ENCODE assay signal across 31 cellular contexts in the genomic region with DNA sequence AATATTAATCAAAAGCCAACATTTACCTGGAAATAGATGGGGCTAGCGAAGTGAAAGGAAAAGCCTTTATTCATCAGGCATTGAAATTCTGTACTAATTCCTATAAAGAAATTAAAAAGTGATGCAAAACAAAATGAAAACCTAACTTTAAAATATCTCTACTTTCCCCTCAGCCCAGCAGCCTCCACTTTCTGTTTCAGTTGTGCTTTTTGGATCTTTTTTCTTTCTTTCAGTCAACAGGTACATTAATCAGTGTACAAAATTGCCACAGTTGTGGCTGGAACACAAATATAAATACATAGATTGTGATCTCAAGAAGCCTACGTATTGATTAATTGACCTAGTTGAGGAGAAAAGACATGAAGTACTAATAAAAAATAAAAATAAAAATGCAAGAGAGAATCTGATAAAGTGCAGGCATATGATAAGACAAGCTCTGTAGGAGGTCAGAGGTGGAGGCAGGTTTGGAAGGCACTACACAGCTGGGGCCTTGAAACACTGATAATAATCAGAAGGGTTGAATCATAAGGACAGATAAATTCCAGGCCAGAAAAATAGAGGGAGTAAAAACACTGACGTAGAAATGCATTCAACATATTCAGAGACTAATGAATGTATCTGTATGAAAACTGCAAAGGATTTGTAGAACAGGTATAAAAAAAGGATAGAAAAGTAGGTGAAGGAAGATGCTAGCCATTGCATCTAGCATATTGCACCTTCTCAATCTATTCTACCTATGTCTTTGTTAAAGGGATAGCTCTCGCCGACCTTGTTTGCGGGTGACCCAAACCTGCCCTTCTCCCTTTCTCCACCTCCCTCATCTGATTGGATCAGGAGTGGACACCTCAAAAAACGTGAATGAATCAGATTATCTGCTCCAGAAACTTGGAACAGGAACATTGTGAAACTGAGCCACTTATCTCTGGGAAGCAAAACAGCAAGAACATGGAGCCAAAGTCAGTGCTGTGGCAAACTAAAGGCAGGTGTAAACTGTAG.
DNase-seq lines count a peak whose midpoint lies in the region; ATAC-seq, FAIRE-seq and TF ChIP-seq lines count a peak whose summit lies in the region.
"Had no signal": no experiment of that assay in that cellular context is flagged by ENCODE, and none has a peak within 500 bp of the region (broad histone marks: within the 10 kb centered on the region; RNA-seq: fewer than 3 reads in every experiment).

No MANE protein-coding gene starts in this region.

- H3K79me2 ChIP-seq in HepG2 (ENCODE audit: insufficient read depth, low read length), result no peaks in the 10 kb centered on the region

- H3K36me3 Mint-ChIP-seq in mesothelial cell of epicardium, result peaks cover 3% of the 10 kb centered on the region
- H3K36me3 Mint-ChIP-seq: CD4-positive, alpha-beta memory T cell; T-cell had no signal

- peaks cover 17% of the 10 kb centered on the region for H3K4me1 Mint-ChIP-seq in mesothelial cell of epicardium
- H3K4me1 Mint-ChIP-seq: CD4-positive, alpha-beta memory T cell; T-cell had no signal

- TF ChIP-seq CTCF in mesothelial cell of epicardium (IDR thresholded peaks at IDR 0.05; ENCODE audit: unreplicated experiment), result no peak
- no peak for TF ChIP-seq CTCF in HepG2 (CRISPR knock-in tag; IDR thresholded peaks at IDR 0.05)

- WGBS in HepG2 (ENCODE audit: low lambda C conversion rate), result 35% methylated on average over 7 of the region's 7 CpGs

- no peaks in the 10 kb centered on the region for H3K36me3 ChIP-seq in HepG2 (replicated peaks in 1 of 2; ENCODE audit: control insufficient read depth in 1 of 2, insufficient read depth in 2 of 2, low read length in 2 of 2)
- H3K36me3 ChIP-seq: HAP-1, Peyer's patch had no signal

- H3K9me3 Mint-ChIP-seq in mesothelial cell of epicardium, result peaks cover 21% of the 10 kb centered on the region

- no peak for TF ChIP-seq RAD21 in HepG2 (CRISPR knock-in tag; IDR thresholded peaks at IDR 0.05)

- H3K9ac ChIP-seq in HepG2 (ENCODE audit: insufficient read depth, low read depth, low read length), result no peak overlapping the region
- H3K9ac ChIP-seq: GM23248 had no signal

- no peaks in the 10 kb centered on the region for H3K27me3 Mint-ChIP-seq in mesothelial cell of epicardium (ENCODE audit: low read depth)
- H3K27me3 Mint-ChIP-seq: CD4-positive, alpha-beta memory T cell; T-cell had no signal

- no peak overlapping the region for H3K4me2 ChIP-seq in HepG2 (ENCODE audit: low read depth, low read length)
- H3K4me2 ChIP-seq: A549 had no signal

- FAIRE-seq in HepG2 (lab: Jason Lieb, UNC), result no peak
- FAIRE-seq: A549, GM12891, GM19239 had no signal

- TF ChIP-seq EP300 in HepG2 (IDR thresholded peaks at IDR 0.05; ENCODE audit: low read depth in 2 of 2, low read length in 2 of 2), result no peak
- TF ChIP-seq EP300 in HepG2 (CRISPR knock-in tag; IDR thresholded peaks at IDR 0.05; ENCODE audit: borderline replicate concordance), result no peak

- no peaks in the 10 kb centered on the region for H3K27me3 ChIP-seq in HepG2 (ENCODE audit: control insufficient read depth in 1 of 2, insufficient read depth in 2 of 2, low read length in 2 of 2)
- H3K27me3 ChIP-seq: Peyer's patch had no signal

- H3K27ac Mint-ChIP-seq in mesothelial cell of epicardium, result peak overlapping the region; percentile 85
- H3K27ac Mint-ChIP-seq: CD4-positive, alpha-beta memory T cell; T-cell had no signal

- POLR2A ChIA-PET in HepG2 (lab: Yijun Ruan, JAX), result no interaction called here

- no peaks in the 10 kb centered on the region for H3K4me1 ChIP-seq in HepG2 (ENCODE audit: insufficient read depth, low read length)
- H3K4me1 ChIP-seq: A549, Caco-2, HAP-1, Peyer's patch had no signal

- intact Hi-C loops in HepG2 (cut with micrococcal nuclease; ENCODE audit: unreplicated experiment), result no loop called here

- no peak overlapping the region for H3K27ac ChIP-seq in HepG2 (ENCODE audit: extremely low read length, insufficient read depth, low read length)
- H3K27ac ChIP-seq: A549, GM23248, Peyer's patch had no signal

- TF ChIP-seq POLR2A in HepG2 (IDR thresholded peaks at IDR 0.05; ENCODE audit: insufficient read depth in 1 of 2, low read depth in 2 of 2, low read length in 2 of 2), result no peak

- no peaks in the 10 kb centered on the region for H4K20me1 ChIP-seq in HepG2 (ENCODE audit: insufficient read depth, low read length)

- in situ Hi-C loops in HepG2 (cut with HindIII; ENCODE audit: extremely low pct_ligation_motif_present, low pct_unique_long_range_greater_than_20kb), result no loop called here

- no peak overlapping the region for H2AFZ ChIP-seq in HepG2 (ENCODE audit: low read length)
- H2AFZ ChIP-seq: GM23248 had no signal

- H3K9me3 ChIP-seq in HepG2 (ENCODE audit: low read length), result peaks cover 50% of the 10 kb centered on the region
- H3K9me3 ChIP-seq: A549, Caco-2, HAP-1, Peyer's patch had no signal

- H3K4me3 ChIP-seq in HepG2 (replicated peaks in 1 of 3; ENCODE audit: insufficient read depth in 1 of 3, low read depth in 2 of 3, low read length in 3 of 3), result no peak overlapping the region
- H3K4me3 ChIP-seq: A549, GM23248, HAP-1, Peyer's patch had no signal

- BruUV-seq in HepG2 (replicated peaks; lab: Mats Ljungman, UMichigan), result no TSS peak

- CTCF ChIA-PET in HepG2 (lab: Yijun Ruan, JAX; ENCODE audit: low intra/inter-chr PET ratio, low total read pairs), result no interaction called here

- ATAC-seq in GM21360 (IDR thresholded peaks at IDR 0.05; ENCODE audit: unreplicated experiment) (peak; percentile 51), SK-N-SH treated with all-trans-retinoic acid at 6 μM for 48 hours (peak; percentile 39; the same call in 1 of the 3 replicates), HepG2 (no peak)
- ATAC-seq: A549, T-cell had no signal

- peak; percentile 5 for DNase-seq in M059J (ENCODE audit: low read depth)
- DNase-seq in mesothelial cell of epicardium (ENCODE audit: low spot score in 2 of 2, unreplicated experiment in 2 of 2), result no peak
- DNase-seq in DMS 273 (lab: John Stamatoyannopoulos, UW; ENCODE audit: unreplicated experiment), result no peak
- no peak for DNase-seq in HepG2 (ENCODE audit: low spot score)
- DNase-seq in activated CD8-positive, alpha-beta memory T cell treated with anti-CD3 and anti-CD28 coated beads, Interleukin-2, amount 50 U/mL, for 4 hours, result no peak
- DNase-seq: C1 segment of cervical spinal cord; Caco-2; CD4-positive, alpha-beta memory T cell; DMS 273 treated with DMSO at 0.1 percent for 48 hours; DMS79; EL; GDM1; GM23248; MV-4-11; NCI-H1105; NCI-H146; NCI-H1930; NCI-H2107; NCI-H446; NCI-H524 treated with DMSO at 0.1 percent for 48 hours; NCI-H82; OCI-M1; Peyer's patch; SIG-M5; T-cell had no signal

- no peak overlapping the region for H3K4me3 Mint-ChIP-seq in mesothelial cell of epicardium
- H3K4me3 Mint-ChIP-seq: CD4-positive, alpha-beta memory T cell; T-cell had no signal

TF ChIP-seq in SK-N-SH treated with all-trans-retinoic acid at 6 μM for 48 hours, 23 proteins besides CTCF, POLR2A, EP300 and RAD21:
- no peak for TF ChIP-seq OSR1 (CRISPR knock-in tag; IDR thresholded peaks at IDR 0.05)
- TF ChIP-seq PPARA (CRISPR knock-in tag; IDR thresholded peaks at IDR 0.05; ENCODE audit: borderline replicate concordance), result no peak
TF ChIP-seq in SK-N-SH treated with all-trans-retinoic acid at 6 μM for 48 hours: peak in this region for 0.

TF ChIP-seq in HepG2, 621 proteins besides CTCF, POLR2A, EP300 and RAD21:
- TF ChIP-seq KLF11 (CRISPR knock-in tag; IDR thresholded peaks at IDR 0.05) (no peak), SALL2 (CRISPR knock-in tag; IDR thresholded peaks at IDR 0.05) (no peak), ZNF343 (CRISPR knock-in tag; IDR thresholded peaks at IDR 0.05) (no peak), ZNF292 (CRISPR knock-in tag; IDR thresholded peaks at IDR 0.05; ENCODE audit: borderline replicate concordance, low read depth) (no peak), JDP2 (CRISPR knock-in tag; IDR thresholded peaks at IDR 0.05; ENCODE audit: borderline replicate concordance) (no peak), EZH2 (conservative IDR thresholded peaks at IDR 0.05; ENCODE audit: low read depth, low read length) (no peak), RAD51 (IDR thresholded peaks at IDR 0.05; ENCODE audit: borderline replicate concordance) (no peak), ZNF224 (CRISPR knock-in tag; IDR thresholded peaks at IDR 0.05) (no peak)
- TF ChIP-seq, protein P1, sequence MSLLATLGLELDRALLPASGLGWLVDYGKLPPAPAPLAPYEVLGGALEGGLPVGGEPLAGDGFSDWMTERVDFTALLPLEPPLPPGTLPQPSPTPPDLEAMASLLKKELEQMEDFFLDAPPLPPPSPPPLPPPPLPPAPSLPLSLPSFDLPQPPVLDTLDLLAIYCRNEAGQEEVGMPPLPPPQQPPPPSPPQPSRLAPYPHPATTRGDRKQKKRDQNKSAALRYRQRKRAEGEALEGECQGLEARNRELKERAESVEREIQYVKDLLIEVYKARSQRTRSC (CRISPR knock-in tag; IDR thresholded peaks at IDR 0.05; ENCODE audit: low read depth), result no peak
- TF ChIP-seq, protein P2, sequence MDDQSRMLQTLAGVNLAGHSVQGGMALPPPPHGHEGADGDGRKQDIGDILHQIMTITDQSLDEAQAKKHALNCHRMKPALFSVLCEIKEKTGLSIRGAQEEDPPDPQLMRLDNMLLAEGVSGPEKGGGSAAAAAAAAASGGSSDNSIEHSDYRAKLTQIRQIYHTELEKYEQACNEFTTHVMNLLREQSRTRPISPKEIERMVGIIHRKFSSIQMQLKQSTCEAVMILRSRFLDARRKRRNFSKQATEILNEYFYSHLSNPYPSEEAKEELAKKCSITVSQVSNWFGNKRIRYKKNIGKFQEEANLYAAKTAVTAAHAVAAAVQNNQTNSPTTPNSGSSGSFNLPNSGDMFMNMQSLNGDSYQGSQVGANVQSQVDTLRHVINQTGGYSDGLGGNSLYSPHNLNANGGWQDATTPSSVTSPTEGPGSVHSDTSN (CRISPR knock-in tag; IDR thresholded peaks at IDR 0.05; ENCODE audit: borderline replicate concordance), result no peak
